Comparison of ENCODE assay signal across 8 cellular contexts in the genomic region with DNA sequence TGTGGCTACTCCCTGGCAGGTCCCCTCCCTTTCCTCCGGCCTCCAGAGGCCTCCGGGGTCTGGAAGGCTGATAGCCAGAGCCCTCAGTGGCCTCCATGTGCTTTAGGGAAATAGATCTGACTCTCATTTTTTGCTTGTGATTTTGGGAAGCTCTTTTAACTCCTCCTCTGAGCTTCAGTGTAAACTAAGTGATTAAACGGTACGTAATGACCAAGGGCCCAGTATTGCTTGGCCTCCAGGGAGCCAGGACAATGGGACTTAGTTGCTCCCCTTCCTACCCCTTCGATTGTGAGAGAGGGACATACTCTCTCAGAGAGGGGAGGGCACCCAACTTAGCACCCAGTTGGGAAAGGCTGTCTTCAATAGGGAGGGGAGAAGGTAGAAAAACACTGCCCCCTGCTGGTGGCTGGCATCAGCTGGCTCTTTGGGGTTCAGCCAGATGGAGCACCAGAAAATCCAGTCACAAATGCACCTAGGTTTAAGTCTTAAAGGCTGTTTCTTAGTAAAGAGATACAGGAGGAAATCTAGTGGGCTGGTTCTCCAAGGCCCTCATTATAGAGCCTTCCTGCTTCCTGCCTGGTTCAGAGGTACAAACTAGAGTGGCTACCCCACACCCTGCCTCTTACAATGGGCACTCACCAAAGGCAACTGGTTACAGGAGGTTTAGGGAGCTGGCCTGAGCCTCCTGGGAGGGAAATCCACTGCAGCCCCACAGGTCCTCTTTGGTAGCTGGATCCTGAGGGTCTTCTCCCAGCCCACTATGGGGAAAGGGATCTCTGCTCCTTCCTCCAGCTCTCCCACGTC. TPM values are rescaled to one million over a fixed set of nuclear protein-coding genes. Genes with fewer than 3 reads are reported as not detected.
A peak's percentile ranks its signal among the peaks of the same experiment; 100 is the strongest.
DNase-seq lines count a peak whose midpoint lies in the region; ATAC-seq and TF ChIP-seq lines count a peak whose summit lies in the region.

No MANE protein-coding gene starts in this region.

- H3K27me3 Mint-ChIP-seq in endodermal cell (ENCODE audit: insufficient read depth), result no peaks in the 10 kb centered on the region

- peak overlapping the region; percentile 5 for H3K27ac Mint-ChIP-seq in endodermal cell

- ATAC-seq in mucosa of descending colon, result peak; percentile 69
- no peak for ATAC-seq in GM18505 (IDR thresholded peaks at IDR 0.05; ENCODE audit: unreplicated experiment)

- no peaks in the 10 kb centered on the region for H3K4me1 ChIP-seq in HEK293 (ENCODE audit: control insufficient read depth, insufficient read depth, low read length)
- peaks cover 3% of the 10 kb centered on the region for H3K4me1 ChIP-seq in NT2/D1 (ENCODE audit: insufficient read depth, insufficient read length)
- no peaks in the 10 kb centered on the region for H3K4me1 ChIP-seq in endodermal cell (ENCODE audit: control insufficient read depth, insufficient read depth, low read length)
- H3K4me1 ChIP-seq in mucosa of descending colon (ENCODE audit: low read depth), result peaks cover 2% of the 10 kb centered on the region

- intact Hi-C loops in mucosa of descending colon (cut with DNase I, micrococcal nuclease), result loop anchor here in 1 of 2 donors (5.0 kb wide), 2 partner anchors 41 to 91 kb away; no protein-coding TSS in a partner anchor

- no peak overlapping the region for H3K4me3 Mint-ChIP-seq in endodermal cell

- H3K9me3 Mint-ChIP-seq in endodermal cell, result no peaks in the 10 kb centered on the region

- H3K9me3 ChIP-seq in HEK293 (ENCODE audit: control insufficient read depth, insufficient read depth, low read depth, low read length) (no peaks in the 10 kb centered on the region), NT2/D1 (ENCODE audit: insufficient read depth, low read length) (no peaks in the 10 kb centered on the region), endodermal cell (ENCODE audit: control insufficient read depth, low read length) (no peaks in the 10 kb centered on the region), mucosa of descending colon (no peaks in the 10 kb centered on the region)

- H3K4me3 ChIP-seq in BJ (ENCODE audit: low read depth, low read length), result no peak overlapping the region
- no peak overlapping the region for H3K4me3 ChIP-seq in HEK293 (ENCODE audit: low read depth, low read length)
- H3K4me3 ChIP-seq in NT2/D1 (ENCODE audit: insufficient read length, low read depth), result no peak overlapping the region
- H3K4me3 ChIP-seq in endodermal cell (ENCODE audit: low read length), result no peak overlapping the region
- no peak overlapping the region for H3K4me3 ChIP-seq in mucosa of descending colon

- TF ChIP-seq CTCF in BJ (IDR thresholded peaks at IDR 0.05; ENCODE audit: insufficient read depth, low read depth, low read length) (peak; percentile 90), HEK293 (tag by site-specific recombination; IDR thresholded peaks at IDR 0.05) (peak; percentile 79), endodermal cell (conservative IDR thresholded peaks at IDR 0.05) (peak; percentile 98), mucosa of descending colon (IDR thresholded peaks at IDR 0.05) (peak; percentile 79)

- H3K36me3 Mint-ChIP-seq in endodermal cell (ENCODE audit: low read depth), result peaks cover 2% of the 10 kb centered on the region

- H3K27me3 ChIP-seq in BJ (ENCODE audit: control insufficient read depth, insufficient read depth, low read length) (no peaks in the 10 kb centered on the region), NT2/D1 (ENCODE audit: insufficient read depth, insufficient read length) (no peaks in the 10 kb centered on the region), endodermal cell (ENCODE audit: control insufficient read depth, insufficient read depth, low read length, poor library complexity, severe bottlenecking) (no peaks in the 10 kb centered on the region)

- H3K9ac ChIP-seq in NT2/D1 (ENCODE audit: insufficient read length, low read depth), result no peak overlapping the region
- H3K9ac ChIP-seq in endodermal cell (ENCODE audit: extremely low read depth, low read length, poor library complexity, severe bottlenecking), result no peak overlapping the region

- 60 to 67% methylated on average over 3 to 6 of the region's 6 CpGs for WGBS in endodermal cell (ENCODE audit: insufficient coverage in 1 of 2, insufficient read length in 1 of 2), 2 experiments

- CTCF ChIA-PET in BJ (lab: Yijun Ruan, JAX), result interaction anchor here (0.6 to 7.5 kb wide), 41 partner anchors 8 to 586 kb away, joined by 3 to 150 read pairs (median 5); partner anchors contain the start of genes EIF2D, IKBKE and RASSF5
- CTCF ChIA-PET in HEK293 (lab: Yijun Ruan, JAX), result interaction anchor here (0.5 to 6.8 kb wide), 38 partner anchors 8 to 886 kb away, joined by 3 to 115 read pairs (median 5); partner anchors contain the start of gene IKBKE

- H3K36me3 ChIP-seq in BJ (ENCODE audit: control insufficient read depth, insufficient read depth, low read length) (peaks cover 1% of the 10 kb centered on the region; the same call in 1 of the 2 replicates), HEK293 (ENCODE audit: control insufficient read depth in 2 of 2, insufficient read depth in 1 of 2, low read length in 2 of 2) (peaks cover 0 to 54% of the 10 kb centered on the region in 2 experiments; a peak in 1 of 3 replicates), NT2/D1 (ENCODE audit: insufficient read depth, insufficient read length, low read length) (peaks cover 15% of the 10 kb centered on the region), endodermal cell (ENCODE audit: control insufficient read depth, insufficient read depth, low read length) (no peaks in the 10 kb centered on the region), mucosa of descending colon (ENCODE audit: low read depth) (peaks cover 7% of the 10 kb centered on the region)

- peaks cover 3% of the 10 kb centered on the region for H3K4me1 Mint-ChIP-seq in endodermal cell

- POLR2A ChIA-PET in BJ (lab: Charles Lee) (no interaction called here), HEK293 (lab: Yijun Ruan, JAX) (no interaction called here)

- no peak for TF ChIP-seq POLR2A in GM18505 (IDR thresholded peaks at IDR 0.05; ENCODE audit: borderline replicate concordance, extremely low read depth, insufficient read depth, insufficient read length)

- DNase-seq in BJ (ENCODE audit: low read depth), result no peak
- peak; percentile 64 for DNase-seq in NT2/D1 (ENCODE audit: low read depth, low spot score)
- DNase-seq in activated CD8-positive, alpha-beta memory T cell treated with anti-CD3 and anti-CD28 coated beads, Interleukin-2, amount 50 U/mL, for 1 hour (ENCODE audit: extremely low read depth), result peak; percentile 73
- peak; percentile 93 for DNase-seq in endodermal cell
- peak in 2 of 3 donors; percentile 81 to 93 for DNase-seq in mucosa of descending colon
- DNase-seq in stimulated activated CD8-positive, alpha-beta memory T cell treated with anti-CD3 and anti-CD28 coated beads, Interleukin-7, amount 100 ng/mL, for 1 hour (ENCODE audit: low read depth in 2 of 2), result peak; percentile 73 to 85

- H3K27ac ChIP-seq in HEK293 (ENCODE audit: extremely low read depth, low read depth, low read length) (no peak overlapping the region), endodermal cell (ENCODE audit: low read depth, low read length) (no peak overlapping the region)

TF ChIP-seq in HEK293, 187 proteins besides CTCF, POLR2A, EP300 and RAD21 (continues in another document):
- TF ChIP-seq ZBTB6 (tag by site-specific recombination; IDR thresholded peaks at IDR 0.05), result no peak
- no peak for TF ChIP-seq ZBTB1 (tag by site-specific recombination; IDR thresholded peaks at IDR 0.05)
- peak; percentile 80 for TF ChIP-seq ZNF654 (tag by site-specific recombination; IDR thresholded peaks at IDR 0.05; ENCODE audit: low read depth)
- 0 out of 2 replicates have a peak, but pooled peaks have one; percentile 27 for TF ChIP-seq PATZ1 (tag by site-specific recombination; IDR thresholded peaks at IDR 0.05)

RNA-seq across cellular contexts. Expression of gene EIF2D, which starts 28.6 kb away (rescaled TPM):
- 88.7 and 97.4 TPM in 2 replicates for polyA plus RNA-seq in BJ (2011; rRNA removed)
- 27.0 and 41.5 TPM in 2 replicates for polyA minus RNA-seq in BJ (2011; rRNA and poly(A)+ RNA removed)
- total RNA-seq in endodermal cell (10 to 100 TPM; 38.3 to 41.9 TPM), mucosa of descending colon (10 to 100 TPM; 36.8 to 47.8 (median 43.9) TPM)
- polyA plus RNA-seq in endodermal cell (2013, experiment 1 of 2), result 47.9 TPM
- polyA plus RNA-seq in endodermal cell (2013, experiment 2 of 2), result 42.1 TPM

RNA-seq across cellular contexts. Expression of gene DYRK3, which starts 51.7 kb away (rescaled TPM):
- polyA plus RNA-seq in BJ (2011; rRNA removed), result 7.4 and 10.8 TPM in 2 replicates
- polyA minus RNA-seq in BJ (2011; rRNA and poly(A)+ RNA removed), result 7.1 and 8.2 TPM in 2 replicates
- 10 to 100 TPM in 1 of 2 donors, 1 to 10 TPM in 1; 9.0 to 13.5 TPM for total RNA-seq in endodermal cell
- polyA plus RNA-seq in endodermal cell (2013, experiment 1 of 2), result 10.0 TPM
- polyA plus RNA-seq in endodermal cell (2013, experiment 2 of 2), result 10.5 TPM
- 1 to 10 TPM in 2 of 3 donors, under 1 TPM in 1; 0.61 to 4.7 (median 1.4) TPM for total RNA-seq in mucosa of descending colon
